In the genomic region with DNA sequence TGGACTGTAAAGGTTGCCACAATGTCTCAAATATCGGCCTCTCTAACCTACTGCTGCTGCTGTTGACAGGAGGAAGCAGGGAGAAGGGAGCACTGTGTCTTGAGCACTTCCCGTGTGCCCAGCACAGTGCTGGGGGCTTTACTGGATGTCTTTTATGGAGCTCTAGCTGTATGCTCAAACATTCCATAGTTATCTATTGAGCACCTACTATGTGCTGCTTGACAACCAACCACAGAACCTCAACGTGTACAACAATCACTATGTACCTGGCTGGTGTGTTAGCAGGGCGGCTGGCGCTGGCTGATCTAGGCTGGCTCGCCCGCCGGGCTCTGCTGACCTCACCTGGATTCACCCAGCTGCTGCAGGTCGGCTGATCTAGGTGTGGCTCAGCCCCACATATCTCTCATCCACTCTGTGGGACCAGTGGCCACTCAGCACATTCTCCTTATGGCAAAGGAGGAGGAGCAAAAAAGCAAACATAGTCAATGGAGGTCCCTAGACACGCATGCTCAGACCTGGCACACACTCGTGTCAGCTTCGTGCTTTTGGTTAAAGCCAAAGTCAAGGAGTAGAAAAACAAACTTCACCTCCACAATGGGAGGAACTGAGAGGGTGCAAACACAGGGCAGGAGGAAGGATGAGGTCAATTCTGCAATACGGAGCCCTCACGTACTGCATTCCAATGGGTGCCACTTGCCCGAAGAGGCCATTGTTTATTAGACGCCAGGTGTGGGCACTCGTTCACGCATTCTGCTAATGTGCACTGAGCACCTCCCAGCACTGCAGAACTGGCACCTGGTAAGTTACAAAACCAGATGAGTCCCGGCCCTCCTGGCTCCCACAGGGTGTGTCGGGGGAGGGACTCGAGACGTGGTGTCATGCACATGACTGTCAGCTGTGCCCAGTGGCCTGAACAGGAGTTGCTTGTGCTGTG, we compare ENCODE assay signal across 12 cellular contexts.
DNase-seq lines count a peak whose midpoint lies in the region; ATAC-seq and TF ChIP-seq lines count a peak whose summit lies in the region.
"Had no signal": no experiment of that assay in that cellular context is flagged by ENCODE, and none has a peak within 500 bp of the region (broad histone marks: within the 10 kb centered on the region; RNA-seq: fewer than 3 reads in every experiment).

No MANE protein-coding gene starts in this region.

- CTCF ChIA-PET in activated CD8-positive, alpha-beta T cell treated with anti-CD3 and anti-CD28 coated beads for 36 hours (lab: Charles Lee), result interaction anchor here (2.1 kb wide), 1 partner anchor 50 kb away, joined by 7 read pairs; no protein-coding TSS in a partner anchor

- H2AFZ ChIP-seq in trophoblast cell (ENCODE audit: insufficient read depth, low read length, poor library complexity), result no peak overlapping the region

- no peak overlapping the region for H3K4ac ChIP-seq in trophoblast cell (ENCODE audit: low read depth, low read length)

- H3K27me3 Mint-ChIP-seq in activated CD8-positive, alpha-beta T cell treated with anti-CD3 and anti-CD28 coated beads for 36 hours, result no peaks in the 10 kb centered on the region
- H3K27me3 Mint-ChIP-seq: central memory CD8-positive, alpha-beta T cell had no signal

- no peak overlapping the region for H3K9ac ChIP-seq in trophoblast cell (ENCODE audit: low read length)

- H3K18ac ChIP-seq in trophoblast cell (ENCODE audit: low read length), result no peak overlapping the region

- no peak overlapping the region for H3K4me3 Mint-ChIP-seq in activated CD8-positive, alpha-beta T cell treated with anti-CD3 and anti-CD28 coated beads for 36 hours
- H3K4me3 Mint-ChIP-seq: central memory CD8-positive, alpha-beta T cell had no signal

- no peaks in the 10 kb centered on the region for H3K9me3 Mint-ChIP-seq in activated CD8-positive, alpha-beta T cell treated with anti-CD3 and anti-CD28 coated beads for 36 hours
- H3K9me3 Mint-ChIP-seq: central memory CD8-positive, alpha-beta T cell had no signal

- H3K79me2 ChIP-seq in trophoblast cell (ENCODE audit: control insufficient read depth, insufficient read depth, low read length, poor library complexity), result no peaks in the 10 kb centered on the region

- H3K27ac ChIP-seq in SJCRH30, result peak overlapping the region; percentile 79; the same call in 1 of the 2 replicates
- H3K27ac ChIP-seq in right lobe of liver, result no peak overlapping the region
- no peak overlapping the region for H3K27ac ChIP-seq in trophoblast cell (ENCODE audit: low read depth, low read length)
- H3K27ac ChIP-seq: prostate gland had no signal

- H3K79me1 ChIP-seq in trophoblast cell (ENCODE audit: low read length), result no peaks in the 10 kb centered on the region

- no peak overlapping the region for H2BK5ac ChIP-seq in trophoblast cell (ENCODE audit: low read depth, low read length, poor library complexity)

- H3K4me1 ChIP-seq in SJCRH30, result peaks cover 38% of the 10 kb centered on the region
- H3K4me1 ChIP-seq in right lobe of liver, result peaks cover 0 to 15% (median 3%) of the 10 kb centered on the region in 4 donors
- H3K4me1 ChIP-seq in trophoblast cell (ENCODE audit: control insufficient read depth in 1 of 2, insufficient read depth in 2 of 2, low read length in 2 of 2), result peaks cover 3 to 14% of the 10 kb centered on the region in 2 experiments

- no peak overlapping the region for H4K8ac ChIP-seq in trophoblast cell (ENCODE audit: low read depth, low read length)

- H3K36me3 ChIP-seq in SJCRH30 (no peaks in the 10 kb centered on the region), right lobe of liver (no peaks in the 10 kb centered on the region), trophoblast cell (ENCODE audit: control insufficient read depth in 1 of 2, insufficient read depth in 2 of 2, low read length in 2 of 2) (no peaks in the 10 kb centered on the region)
- H3K36me3 ChIP-seq: prostate gland had no signal

- no peak overlapping the region for H3K27ac Mint-ChIP-seq in activated CD8-positive, alpha-beta T cell treated with anti-CD3 and anti-CD28 coated beads for 36 hours

- peak; percentile 92 for DNase-seq in DMS153 (lab: John Stamatoyannopoulos, UW)
- DNase-seq in NCI-H187 treated with DMSO at 0.1 percent for 48 hours (lab: John Stamatoyannopoulos, UW), result peak; percentile 95
- DNase-seq in SJCRH30, result no peak
- peak in 2 of 3 donors; percentile 68 to 78 for DNase-seq in right lobe of liver
- no peak for DNase-seq in activated CD8-positive, alpha-beta T cell treated with anti-CD3 and anti-CD28 coated beads for 36 hours
- no peak for DNase-seq in cortex of kidney (lab: John Stamatoyannopoulos, UW)
- DNase-seq in trophoblast cell, result no peak
- DNase-seq: naive B cell, OCI-M1 had no signal

- no peaks in the 10 kb centered on the region for H3K36me3 Mint-ChIP-seq in activated CD8-positive, alpha-beta T cell treated with anti-CD3 and anti-CD28 coated beads for 36 hours (ENCODE audit: low read depth)
- H3K36me3 Mint-ChIP-seq: naive B cell had no signal

- TF ChIP-seq POLR2A in right lobe of liver (IDR thresholded peaks at IDR 0.05), result no peak

- POLR2A ChIA-PET in activated CD8-positive, alpha-beta T cell treated with anti-CD3 and anti-CD28 coated beads for 36 hours (lab: Charles Lee), result no interaction called here

- no peak overlapping the region for H2AK5ac ChIP-seq in trophoblast cell (ENCODE audit: low read length)

- H3K9me3 ChIP-seq in SJCRH30 (replicated peaks) (no peaks in the 10 kb centered on the region), right lobe of liver (no peaks in the 10 kb centered on the region), trophoblast cell (ENCODE audit: insufficient read depth, low read depth, low read length) (peaks cover 2% of the 10 kb centered on the region)
- H3K9me3 ChIP-seq: prostate gland had no signal

- H3K4me1 Mint-ChIP-seq in activated CD8-positive, alpha-beta T cell treated with anti-CD3 and anti-CD28 coated beads for 36 hours (ENCODE audit: low read depth), result peaks cover 17% of the 10 kb centered on the region

- no peak overlapping the region for H3K14ac ChIP-seq in trophoblast cell (ENCODE audit: low read length)

- H3K4me3 ChIP-seq in SJCRH30 (no peak overlapping the region), right lobe of liver (no peak overlapping the region), trophoblast cell (ENCODE audit: low read depth, low read length) (no peak overlapping the region)
- H3K4me3 ChIP-seq: prostate gland had no signal

- TF ChIP-seq CTCF in right lobe of liver (IDR thresholded peaks at IDR 0.05), result peak; percentile 37 to 59 (median 49)
- TF ChIP-seq CTCF in activated CD8-positive, alpha-beta T cell treated with anti-CD3 and anti-CD28 coated beads for 36 hours (IDR thresholded peaks at IDR 0.05), result no peak

- intact Hi-C loops in right lobe of liver (cut with DNase I), result no loop called here
- intact Hi-C loops in activated CD8-positive, alpha-beta T cell treated with anti-CD3 and anti-CD28 coated beads for 36 hours (cut with micrococcal nuclease), result no loop called here

- WGBS in right lobe of liver (ENCODE audit: insufficient coverage, low coverage, low lambda C conversion rate, missing lambda C conversion rate), result 65% methylated on average over 13 of the region's 22 CpGs
- no CpG with 5 or more reads among the region's 22 CpGs for WGBS in trophoblast cell (ENCODE audit: extremely low coverage, insufficient coverage, insufficient read length)

- H2BK120ac ChIP-seq in trophoblast cell (ENCODE audit: insufficient read depth, low read length, poor library complexity), result no peak overlapping the region

- no peak overlapping the region for H3K23ac ChIP-seq in trophoblast cell (ENCODE audit: low read length)

- H3K27me3 ChIP-seq in SJCRH30 (no peaks in the 10 kb centered on the region), right lobe of liver (no peaks in the 10 kb centered on the region), trophoblast cell (ENCODE audit: insufficient read depth, low read length) (no peaks in the 10 kb centered on the region)

- H4K12ac ChIP-seq in trophoblast cell (ENCODE audit: low read depth, low read length), result no peak overlapping the region

- H2BK12ac ChIP-seq in trophoblast cell (ENCODE audit: low read length), result no peak overlapping the region

- H3K4me2 ChIP-seq in trophoblast cell (ENCODE audit: low read length), result no peak overlapping the region

- peak; percentile 41 to 77 (median 64) for ATAC-seq in right lobe of liver
- ATAC-seq in activated CD8-positive, alpha-beta T cell treated with anti-CD3 and anti-CD28 coated beads for 36 hours, result no peak
- no peak for ATAC-seq in HG03025 (IDR thresholded peaks at IDR 0.05; ENCODE audit: low FRiP score, unreplicated experiment)

- H4K91ac ChIP-seq in trophoblast cell (ENCODE audit: low read depth, low read length), result no peak overlapping the region

Comparison
In these comparisons a context has a peak if more than half of its experiments do, and no peak if none do; other contexts are left out.
1. DNase-seq: peak in DMS153 (single experiment), NCI-H187 treated with DMSO at 0.1 percent for 48 hours (single experiment) and right lobe of liver (2 of 3); none in SJCRH30 (0 of 2), activated CD8-positive, alpha-beta T cell treated with anti-CD3 and anti-CD28 coated beads for 36 hours (single experiment), cortex of kidney (single experiment) and trophoblast cell (0 of 2).
2. ATAC-seq: peak in right lobe of liver (4 of 4); none in activated CD8-positive, alpha-beta T cell treated with anti-CD3 and anti-CD28 coated beads for 36 hours (single experiment) and HG03025 (single experiment).